Comparison of ENCODE assay signal across 1 cellular context in genomic region chrX:118348186-118348810, GRCh38.
TF ChIP-seq lines count a peak whose summit lies in the region.

No MANE protein-coding gene starts in this region.

TF ChIP-seq in GM12878, 131 proteins besides CTCF, POLR2A, EP300 and RAD21 (continued from another document):
- TF ChIP-seq USF1 (IDR thresholded peaks at IDR 0.05; ENCODE audit: borderline replicate concordance, extremely low read length, insufficient read depth, low read depth, low read length) (no peak), RELA (IDR thresholded peaks at IDR 0.05; ENCODE audit: borderline replicate concordance, partially characterized antibody) (no peak), EGR1 (IDR thresholded peaks at IDR 0.05; ENCODE audit: borderline replicate concordance in 1 of 2, low read depth in 2 of 2, low read length in 2 of 2) (no peak), FOXK2 (IDR thresholded peaks at IDR 0.05) (no peak), MEF2A (IDR thresholded peaks at IDR 0.05; ENCODE audit: insufficient read depth, low read depth, low read length) (peak; percentile 82), PKNOX1 (IDR thresholded peaks at IDR 0.05) (no peak), LARP7 (IDR thresholded peaks at IDR 0.05) (no peak), BMI1 (IDR thresholded peaks at IDR 0.05; ENCODE audit: borderline replicate concordance) (no peak), IKZF2 (IDR thresholded peaks at IDR 0.05) (no peak), ZNF207 (IDR thresholded peaks at IDR 0.05; ENCODE audit: borderline replicate concordance) (no peak), GABPA (IDR thresholded peaks at IDR 0.05; ENCODE audit: low read depth) (0 out of 2 replicates have a peak, but pooled peaks have one; percentile 46), CBFB (IDR thresholded peaks at IDR 0.05; ENCODE audit: low read depth) (no peak), ETV6 (conservative IDR thresholded peaks at IDR 0.05 in 1 of 2, IDR thresholded peaks at IDR 0.05 in 1 of 2; ENCODE audit: borderline replicate concordance in 1 of 2, low read depth in 1 of 2) (no peak), NR2C1 (IDR thresholded peaks at IDR 0.05) (no peak), RUNX3 (IDR thresholded peaks at IDR 0.05; ENCODE audit: low read length) (peak; percentile 31; the same call in 1 of the 2 replicates), ZBTB33 (IDR thresholded peaks at IDR 0.05) (no peak), CHD4 (IDR thresholded peaks at IDR 0.05) (no peak), POLR2AphosphoS5 (IDR thresholded peaks at IDR 0.05; ENCODE audit: low read length) (no peak), EED (IDR thresholded peaks at IDR 0.05; ENCODE audit: low read depth) (no peak), ESRRA (IDR thresholded peaks at IDR 0.05; ENCODE audit: low read length) (no peak), CREM (IDR thresholded peaks at IDR 0.05; ENCODE audit: low read depth) (peak; percentile 34; the same call in 1 of the 2 replicates), CBX5 (IDR thresholded peaks at IDR 0.05; ENCODE audit: low read depth) (no peak), JUNB (IDR thresholded peaks at IDR 0.05) (peak; percentile 90), PAX8 (IDR thresholded peaks at IDR 0.05) (no peak), CEBPB (IDR thresholded peaks at IDR 0.05; ENCODE audit: borderline replicate concordance in 1 of 2, low read depth in 2 of 2, low read length in 2 of 2) (no peak), FOXM1 (IDR thresholded peaks at IDR 0.05; ENCODE audit: low read depth, low read length) (peak; percentile 77; the same call in 1 of the 2 replicates), MTA3 (IDR thresholded peaks at IDR 0.05; ENCODE audit: borderline replicate concordance, low read length) (no peak)
- TF ChIP-seq, protein P1, sequence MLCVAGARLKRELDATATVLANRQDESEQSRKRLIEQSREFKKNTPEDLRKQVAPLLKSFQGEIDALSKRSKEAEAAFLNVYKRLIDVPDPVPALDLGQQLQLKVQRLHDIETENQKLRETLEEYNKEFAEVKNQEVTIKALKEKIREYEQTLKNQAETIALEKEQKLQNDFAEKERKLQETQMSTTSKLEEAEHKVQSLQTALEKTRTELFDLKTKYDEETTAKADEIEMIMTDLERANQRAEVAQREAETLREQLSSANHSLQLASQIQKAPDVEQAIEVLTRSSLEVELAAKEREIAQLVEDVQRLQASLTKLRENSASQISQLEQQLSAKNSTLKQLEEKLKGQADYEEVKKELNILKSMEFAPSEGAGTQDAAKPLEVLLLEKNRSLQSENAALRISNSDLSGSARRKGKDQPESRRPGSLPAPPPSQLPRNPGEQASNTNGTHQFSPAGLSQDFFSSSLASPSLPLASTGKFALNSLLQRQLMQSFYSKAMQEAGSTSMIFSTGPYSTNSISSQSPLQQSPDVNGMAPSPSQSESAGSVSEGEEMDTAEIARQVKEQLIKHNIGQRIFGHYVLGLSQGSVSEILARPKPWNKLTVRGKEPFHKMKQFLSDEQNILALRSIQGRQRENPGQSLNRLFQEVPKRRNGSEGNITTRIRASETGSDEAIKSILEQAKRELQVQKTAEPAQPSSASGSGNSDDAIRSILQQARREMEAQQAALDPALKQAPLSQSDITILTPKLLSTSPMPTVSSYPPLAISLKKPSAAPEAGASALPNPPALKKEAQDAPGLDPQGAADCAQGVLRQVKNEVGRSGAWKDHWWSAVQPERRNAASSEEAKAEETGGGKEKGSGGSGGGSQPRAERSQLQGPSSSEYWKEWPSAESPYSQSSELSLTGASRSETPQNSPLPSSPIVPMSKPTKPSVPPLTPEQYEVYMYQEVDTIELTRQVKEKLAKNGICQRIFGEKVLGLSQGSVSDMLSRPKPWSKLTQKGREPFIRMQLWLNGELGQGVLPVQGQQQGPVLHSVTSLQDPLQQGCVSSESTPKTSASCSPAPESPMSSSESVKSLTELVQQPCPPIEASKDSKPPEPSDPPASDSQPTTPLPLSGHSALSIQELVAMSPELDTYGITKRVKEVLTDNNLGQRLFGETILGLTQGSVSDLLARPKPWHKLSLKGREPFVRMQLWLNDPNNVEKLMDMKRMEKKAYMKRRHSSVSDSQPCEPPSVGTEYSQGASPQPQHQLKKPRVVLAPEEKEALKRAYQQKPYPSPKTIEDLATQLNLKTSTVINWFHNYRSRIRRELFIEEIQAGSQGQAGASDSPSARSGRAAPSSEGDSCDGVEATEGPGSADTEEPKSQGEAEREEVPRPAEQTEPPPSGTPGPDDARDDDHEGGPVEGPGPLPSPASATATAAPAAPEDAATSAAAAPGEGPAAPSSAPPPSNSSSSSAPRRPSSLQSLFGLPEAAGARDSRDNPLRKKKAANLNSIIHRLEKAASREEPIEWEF (IDR thresholded peaks at IDR 0.05; ENCODE audit: insufficient replicate concordance, low read depth, low read length), result no peak
- TF ChIP-seq, protein P2, sequence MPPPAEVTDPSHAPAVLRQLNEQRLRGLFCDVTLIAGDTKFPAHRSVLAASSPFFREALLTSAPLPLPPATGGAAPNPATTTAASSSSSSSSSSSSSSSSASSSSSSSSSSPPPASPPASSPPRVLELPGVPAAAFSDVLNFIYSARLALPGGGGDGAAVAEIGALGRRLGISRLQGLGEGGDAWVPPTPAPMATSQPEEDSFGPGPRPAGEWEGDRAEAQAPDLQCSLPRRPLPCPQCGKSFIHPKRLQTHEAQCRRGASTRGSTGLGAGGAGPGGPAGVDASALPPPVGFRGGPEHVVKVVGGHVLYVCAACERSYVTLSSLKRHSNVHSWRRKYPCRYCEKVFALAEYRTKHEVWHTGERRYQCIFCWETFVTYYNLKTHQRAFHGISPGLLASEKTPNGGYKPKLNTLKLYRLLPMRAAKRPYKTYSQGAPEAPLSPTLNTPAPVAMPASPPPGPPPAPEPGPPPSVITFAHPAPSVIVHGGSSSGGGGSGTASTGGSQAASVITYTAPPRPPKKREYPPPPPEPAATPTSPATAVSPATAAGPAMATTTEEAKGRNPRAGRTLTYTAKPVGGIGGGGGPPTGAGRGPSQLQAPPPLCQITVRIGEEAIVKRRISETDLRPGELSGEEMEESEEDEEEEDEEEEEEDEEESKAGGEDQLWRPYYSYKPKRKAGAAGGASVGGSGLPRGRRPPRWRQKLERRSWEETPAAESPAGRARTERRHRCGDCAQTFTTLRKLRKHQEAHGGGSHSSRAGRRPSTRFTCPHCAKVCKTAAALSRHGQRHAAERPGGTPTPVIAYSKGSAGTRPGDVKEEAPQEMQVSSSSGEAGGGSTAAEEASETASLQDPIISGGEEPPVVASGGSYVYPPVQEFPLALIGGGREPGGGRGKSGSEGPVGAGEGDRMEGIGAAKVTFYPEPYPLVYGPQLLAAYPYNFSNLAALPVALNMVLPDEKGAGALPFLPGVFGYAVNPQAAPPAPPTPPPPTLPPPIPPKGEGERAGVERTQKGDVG (CRISPR knock-in tag; IDR thresholded peaks at IDR 0.05), result no peak
- TF ChIP-seq, protein P3, sequence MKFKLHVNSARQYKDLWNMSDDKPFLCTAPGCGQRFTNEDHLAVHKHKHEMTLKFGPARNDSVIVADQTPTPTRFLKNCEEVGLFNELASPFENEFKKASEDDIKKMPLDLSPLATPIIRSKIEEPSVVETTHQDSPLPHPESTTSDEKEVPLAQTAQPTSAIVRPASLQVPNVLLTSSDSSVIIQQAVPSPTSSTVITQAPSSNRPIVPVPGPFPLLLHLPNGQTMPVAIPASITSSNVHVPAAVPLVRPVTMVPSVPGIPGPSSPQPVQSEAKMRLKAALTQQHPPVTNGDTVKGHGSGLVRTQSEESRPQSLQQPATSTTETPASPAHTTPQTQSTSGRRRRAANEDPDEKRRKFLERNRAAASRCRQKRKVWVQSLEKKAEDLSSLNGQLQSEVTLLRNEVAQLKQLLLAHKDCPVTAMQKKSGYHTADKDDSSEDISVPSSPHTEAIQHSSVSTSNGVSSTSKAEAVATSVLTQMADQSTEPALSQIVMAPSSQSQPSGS (IDR thresholded peaks at IDR 0.05; ENCODE audit: low read length), result 0 out of 2 replicates have a peak, but pooled peaks have one; percentile 48
- TF ChIP-seq, protein P4, sequence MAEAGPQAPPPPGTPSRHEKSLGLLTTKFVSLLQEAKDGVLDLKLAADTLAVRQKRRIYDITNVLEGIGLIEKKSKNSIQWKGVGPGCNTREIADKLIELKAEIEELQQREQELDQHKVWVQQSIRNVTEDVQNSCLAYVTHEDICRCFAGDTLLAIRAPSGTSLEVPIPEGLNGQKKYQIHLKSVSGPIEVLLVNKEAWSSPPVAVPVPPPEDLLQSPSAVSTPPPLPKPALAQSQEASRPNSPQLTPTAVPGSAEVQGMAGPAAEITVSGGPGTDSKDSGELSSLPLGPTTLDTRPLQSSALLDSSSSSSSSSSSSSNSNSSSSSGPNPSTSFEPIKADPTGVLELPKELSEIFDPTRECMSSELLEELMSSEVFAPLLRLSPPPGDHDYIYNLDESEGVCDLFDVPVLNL (IDR thresholded peaks at IDR 0.05; ENCODE audit: low read depth, low read length), result no peak
